ENCODE assay signal across 8 cellular contexts in genomic region chr3:184582583-184582982, GRCh38. TPM values are rescaled to one million over a fixed set of nuclear protein-coding genes. Genes with fewer than 3 reads are reported as not detected.
DNase-seq lines count a peak whose midpoint lies in the region; TF ChIP-seq lines count a peak whose summit lies in the region.

No MANE protein-coding gene starts in this region.

- POLR2A ChIA-PET in OCI-LY7 (lab: Charles Lee), result no interaction called here

- intact Hi-C loops in colonic mucosa (cut with DNase I) (no loop called here), OCI-LY7 (cut with micrococcal nuclease; ENCODE audit: unreplicated experiment) (no loop called here)

- no peaks in the 10 kb centered on the region for H3K9me3 ChIP-seq in colonic mucosa
- H3K9me3 ChIP-seq in OCI-LY7 (ENCODE audit: low read length), result no peaks in the 10 kb centered on the region

- H3K9me2 ChIP-seq in OCI-LY7 (ENCODE audit: insufficient read depth, low read length), result no peaks in the 10 kb centered on the region

- peak; percentile 36 for DNase-seq in DMS79 treated with DMSO at 0.1 percent for 48 hours (lab: John Stamatoyannopoulos, UW)
- no peak for DNase-seq in DMS79 (lab: John Stamatoyannopoulos, UW)
- DNase-seq in colonic mucosa, result no peak
- peak; percentile 79 for DNase-seq in left kidney (ENCODE audit: low read depth, low spot score)
- DNase-seq in substantia nigra (lab: John Stamatoyannopoulos, UW), result peak in 38 of 49 donors; percentile 13 to 65 (median 42)
- no peak for DNase-seq in NCI-H1092 (lab: John Stamatoyannopoulos, UW)
- DNase-seq in OCI-LY7 (ENCODE audit: low spot score), result no peak
- no peak for DNase-seq in SIG-M5 (lab: John Stamatoyannopoulos, UW)

- H3K27ac ChIP-seq in colonic mucosa, result peak overlapping the region; percentile 9
- H3K27ac ChIP-seq in substantia nigra (ENCODE audit: low read depth, low read length, poor library complexity, severe bottlenecking), result peak overlapping the region; percentile 75
- no peak overlapping the region for H3K27ac ChIP-seq in OCI-LY7 (ENCODE audit: low read depth, low read length, poor library complexity, severe bottlenecking)

- H3K27me3 ChIP-seq in colonic mucosa, result no peaks in the 10 kb centered on the region

- H2AFZ ChIP-seq in OCI-LY7 (ENCODE audit: low read length), result no peak overlapping the region

- TF ChIP-seq CTCF in colonic mucosa (IDR thresholded peaks at IDR 0.05) (no peak), OCI-LY7 (conservative IDR thresholded peaks at IDR 0.05; ENCODE audit: low read length) (no peak)

- no peaks in the 10 kb centered on the region for H3K36me3 ChIP-seq in colonic mucosa
- H3K36me3 ChIP-seq in OCI-LY7 (ENCODE audit: insufficient read depth, low read length), result no peaks in the 10 kb centered on the region

- H4K20me1 ChIP-seq in OCI-LY7 (ENCODE audit: insufficient read depth, low read length), result no peaks in the 10 kb centered on the region

- no TSS peak for BruUV-seq in OCI-LY7 (replicated peaks; lab: Mats Ljungman, UMichigan)

- peak overlapping the region; percentile 45 for H3K4me3 ChIP-seq in colonic mucosa
- H3K4me3 ChIP-seq in OCI-LY7 (ENCODE audit: low read depth, low read length, poor library complexity, severe bottlenecking), result no peak overlapping the region

- CTCF ChIA-PET in OCI-LY7 (lab: Charles Lee; ENCODE audit: unreplicated experiment), result no interaction called here

- H3K79me2 ChIP-seq in OCI-LY7 (ENCODE audit: insufficient read depth, low read depth, low read length), result no peaks in the 10 kb centered on the region

- H3K9ac ChIP-seq in colonic mucosa (ENCODE audit: low read depth in 2 of 2, low read length in 2 of 2), result peak overlapping the region; percentile 17 to 30

- H3K4me1 ChIP-seq in colonic mucosa, result no peaks in the 10 kb centered on the region
- H3K4me1 ChIP-seq in OCI-LY7 (ENCODE audit: insufficient read depth, low read length, poor library complexity, severe bottlenecking), result no peaks in the 10 kb centered on the region

- H3K4me2 ChIP-seq in OCI-LY7 (ENCODE audit: low read length), result no peak overlapping the region

RNA-seq across cellular contexts. Expression of gene EPHB3, which starts 21.0 kb away (rescaled TPM):
- total RNA-seq in colonic mucosa (10 to 100 TPM; 40.1 to 64.2 TPM), OCI-LY7 (2022) (not detected in 2 replicates)
- not detected in 2 replicates for total RNA-seq in OCI-LY7 (2014; rRNA removed; shearing (Covaris generic))

Comparison
In these comparisons a context has a peak if more than half of its experiments do, and no peak if none do; other contexts are left out.
1. DNase-seq: peak in DMS79 treated with DMSO at 0.1 percent for 48 hours (single experiment), left kidney (single experiment) and substantia nigra (38 of 49); none in DMS79 (single experiment), colonic mucosa (single experiment), NCI-H1092 (single experiment), OCI-LY7 (single experiment) and SIG-M5 (single experiment).
2. RNA of gene EPHB3, which starts 21.0 kb away (total RNA-seq): 40.1 to 64.2 TPM in colonic mucosa; not detected in OCI-LY7; every median in the first group is over 10 times any median in the second.